In the genomic region with DNA sequence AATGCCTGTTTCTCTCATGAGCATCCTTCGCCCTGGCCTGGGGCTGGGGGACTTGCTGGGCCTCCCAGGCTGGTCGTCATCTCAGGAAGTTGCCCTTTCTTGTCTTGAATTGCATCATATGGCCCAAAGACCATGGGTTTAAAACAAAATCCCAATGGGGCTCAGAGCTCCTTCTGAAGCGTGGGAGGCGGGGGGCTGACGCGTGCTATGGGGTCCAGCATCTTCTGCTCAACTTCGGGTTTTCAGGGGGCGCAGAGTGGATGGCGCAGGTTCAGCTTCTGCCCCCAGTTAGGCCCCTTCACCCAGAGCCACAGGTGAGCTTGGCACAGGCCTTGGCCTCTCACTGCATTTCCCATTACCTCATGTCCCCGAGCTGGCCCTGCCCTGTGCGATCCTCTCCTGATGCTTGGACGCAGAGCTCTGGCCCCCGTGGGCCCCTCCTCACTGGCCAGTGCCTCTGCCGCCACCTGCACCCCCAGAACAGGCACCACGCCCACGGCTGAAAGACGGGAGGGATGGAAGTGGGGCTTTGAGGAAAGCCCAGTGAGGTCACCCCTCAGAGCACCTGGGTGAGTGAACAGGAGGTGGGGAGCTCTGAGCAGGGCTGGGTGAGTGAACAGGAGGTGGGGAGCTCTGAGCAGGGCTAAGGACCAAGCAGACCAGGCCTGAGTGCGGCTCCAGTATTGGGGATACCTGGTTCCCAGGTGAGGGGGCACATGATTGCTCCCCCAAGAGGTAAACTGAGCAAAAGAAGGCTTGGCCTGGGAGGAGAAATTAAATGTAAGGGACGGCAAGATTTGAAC, we compare ENCODE assay signal across 15 cellular contexts. TPM values are rescaled to one million over a fixed set of nuclear protein-coding genes. Genes with fewer than 3 reads are reported as not detected.
DNase-seq lines count a peak whose midpoint lies in the region; ATAC-seq lines count a peak whose summit lies in the region.
"Had no signal": no experiment of that assay in that cellular context is flagged by ENCODE, and none has a peak within 500 bp of the region (broad histone marks: within the 10 kb centered on the region; RNA-seq: fewer than 3 reads in every experiment).

No MANE protein-coding gene starts in this region.

- no peaks in the 10 kb centered on the region for H3K9me3 Mint-ChIP-seq in activated T-cell treated with anti-CD3 and anti-CD28 coated beads, Interleukin-2, amount 50 U/mL, for 72 hours
- no peaks in the 10 kb centered on the region for H3K9me3 Mint-ChIP-seq in activated T-cell treated with anti-CD3 and anti-CD28 coated beads, Interleukin-2, amount 50 U/mL, for 24 hours

- DNase-seq in activated T-cell treated with anti-CD3 and anti-CD28 coated beads, Interleukin-2, amount 50 U/mL, for 72 hours: no peak
- DNase-seq in activated T-cell treated with anti-CD3 and anti-CD28 coated beads, Interleukin-2, amount 50 U/mL, for 24 hours: no peak
- DNase-seq in SW480 (ENCODE audit: low spot score) (peak; percentile 15), mesenteric fat pad (ENCODE audit: low spot score) (peak; percentile 81), NCI-H1930 (lab: John Stamatoyannopoulos, UW) (no peak), HPDE6-E6E7 (ENCODE audit: extremely low spot score) (no peak)
- DNase-seq: GDM1; NCI-H187; NCI-H345; NCI-H526 treated with DMSO at 0.1 percent for 48 hours; NK-92 treated with Interleukin-12 subunit alpha and Interleukin-12 subunit beta, amount 100 ng/mL, for 24 hours; RPMI8226 had no signal

- peak overlapping the region in 1 of 2 donors; percentile 49 for H3K4me3 Mint-ChIP-seq in activated T-cell treated with anti-CD3 and anti-CD28 coated beads, Interleukin-2, amount 50 U/mL, for 72 hours
- H3K4me3 Mint-ChIP-seq in activated T-cell treated with anti-CD3 and anti-CD28 coated beads, Interleukin-2, amount 50 U/mL, for 24 hours: no peak overlapping the region

- peaks cover 66% of the 10 kb centered on the region for H3K27me3 Mint-ChIP-seq in activated T-cell treated with anti-CD3 and anti-CD28 coated beads, Interleukin-2, amount 50 U/mL, for 72 hours (ENCODE audit: low read depth)
- H3K27me3 Mint-ChIP-seq in activated T-cell treated with anti-CD3 and anti-CD28 coated beads, Interleukin-2, amount 50 U/mL, for 24 hours: peaks cover 87% of the 10 kb centered on the region

- H3K27ac Mint-ChIP-seq in activated T-cell treated with anti-CD3 and anti-CD28 coated beads, Interleukin-2, amount 50 U/mL, for 72 hours: no peak overlapping the region
- H3K27ac Mint-ChIP-seq in activated T-cell treated with anti-CD3 and anti-CD28 coated beads, Interleukin-2, amount 50 U/mL, for 24 hours: no peak overlapping the region

- peaks cover 19% of the 10 kb centered on the region for H3K4me1 Mint-ChIP-seq in activated T-cell treated with anti-CD3 and anti-CD28 coated beads, Interleukin-2, amount 50 U/mL, for 72 hours (ENCODE audit: low read depth)
- no peaks in the 10 kb centered on the region for H3K4me1 Mint-ChIP-seq in activated T-cell treated with anti-CD3 and anti-CD28 coated beads, Interleukin-2, amount 50 U/mL, for 24 hours (ENCODE audit: low read depth)

- peaks cover 1 to 2% of the 10 kb centered on the region in 2 donors for H3K36me3 Mint-ChIP-seq in activated T-cell treated with anti-CD3 and anti-CD28 coated beads, Interleukin-2, amount 50 U/mL, for 72 hours (ENCODE audit: insufficient read depth in 2 of 2)
- no peaks in the 10 kb centered on the region for H3K36me3 Mint-ChIP-seq in activated T-cell treated with anti-CD3 and anti-CD28 coated beads, Interleukin-2, amount 50 U/mL, for 24 hours (ENCODE audit: low read depth)

- ATAC-seq in activated T-cell treated with anti-CD3 and anti-CD28 coated beads, Interleukin-2, amount 50 U/mL, for 72 hours (replicated peaks in 1 of 2): peak; percentile 41 to 52
- ATAC-seq in HG03565 (IDR thresholded peaks at IDR 0.05; ENCODE audit: unreplicated experiment): no peak
- no peak for ATAC-seq in GM18909 (IDR thresholded peaks at IDR 0.05; ENCODE audit: poor library complexity, unreplicated experiment)

RNA-seq across cellular contexts. Expression of gene TRIP13, which starts 56.0 kb away (rescaled TPM):
- 10 to 100 TPM; 17.7 to 18.2 TPM for total RNA-seq in activated T-cell treated with anti-CD3 and anti-CD28 coated beads, Interleukin-2, amount 50 U/mL, for 72 hours
- total RNA-seq in mesenteric fat pad: 1.2 TPM

RNA-seq across cellular contexts. Expression of gene BRD9, which starts 56.1 kb away (rescaled TPM):
- 10 to 100 TPM; 50.6 to 54.7 TPM for total RNA-seq in activated T-cell treated with anti-CD3 and anti-CD28 coated beads, Interleukin-2, amount 50 U/mL, for 72 hours
- total RNA-seq in mesenteric fat pad: 38.2 TPM

RNA-seq across cellular contexts. Expression of gene NKD2, which starts 59.9 kb away (rescaled TPM):
- 10 to 100 TPM; 18.7 to 25.0 TPM for total RNA-seq in activated T-cell treated with anti-CD3 and anti-CD28 coated beads, Interleukin-2, amount 50 U/mL, for 72 hours
- total RNA-seq in mesenteric fat pad: 17.1 TPM
- total RNA-seq: LHCN-M2 had no signal

Comparison
In these comparisons a context has a peak if more than half of its experiments do, and no peak if none do; other contexts are left out.
1. ATAC-seq: peak in activated T-cell treated with anti-CD3 and anti-CD28 coated beads, Interleukin-2, amount 50 U/mL, for 72 hours (2 of 2); none in HG03565 (single experiment) and GM18909 (single experiment).
2. DNase-seq: peak in SW480 (single experiment) and mesenteric fat pad (single experiment); none in activated T-cell treated with anti-CD3 and anti-CD28 coated beads, Interleukin-2, amount 50 U/mL, for 72 hours (0 of 2), activated T-cell treated with anti-CD3 and anti-CD28 coated beads, Interleukin-2, amount 50 U/mL, for 24 hours (single experiment), NCI-H1930 (0 of 2) and HPDE6-E6E7 (single experiment).